ENCODE assay signal across 1 cellular context in genomic region chr19:5687360-5688198, GRCh38.
TF ChIP-seq lines count a peak whose summit lies in the region.

No MANE protein-coding gene starts in this region.

TF ChIP-seq in HepG2, 621 proteins besides CTCF, POLR2A, EP300 and RAD21 (continued from another document):
- 0 out of 2 replicates have a peak, but pooled peaks have one; percentile 2 for TF ChIP-seq BCL3 (CRISPR knock-in tag; IDR thresholded peaks at IDR 0.05)
- 0 out of 2 replicates have a peak, but pooled peaks have one; percentile 4 for TF ChIP-seq ZMYM3 (CRISPR knock-in tag; IDR thresholded peaks at IDR 0.05)
- no peak for TF ChIP-seq MTF2 (CRISPR knock-in tag; IDR thresholded peaks at IDR 0.05; ENCODE audit: borderline replicate concordance)
- TF ChIP-seq ZNF337 (CRISPR knock-in tag; IDR thresholded peaks at IDR 0.05; ENCODE audit: borderline replicate concordance, low read depth) = no peak
- no peak for TF ChIP-seq NFYC (CRISPR knock-in tag; IDR thresholded peaks at IDR 0.05)
- no peak for TF ChIP-seq SMAD9 (CRISPR knock-in tag; IDR thresholded peaks at IDR 0.05)
- 0 out of 2 replicates have a peak, but pooled peaks have one; percentile 67 for TF ChIP-seq ZNF543 (CRISPR knock-in tag; IDR thresholded peaks at IDR 0.05)
- no peak for TF ChIP-seq ZNF83 (CRISPR knock-in tag; IDR thresholded peaks at IDR 0.05; ENCODE audit: borderline replicate concordance)
- no peak for TF ChIP-seq KLF12 (CRISPR knock-in tag; IDR thresholded peaks at IDR 0.05; ENCODE audit: borderline replicate concordance)
- TF ChIP-seq, protein P1, sequence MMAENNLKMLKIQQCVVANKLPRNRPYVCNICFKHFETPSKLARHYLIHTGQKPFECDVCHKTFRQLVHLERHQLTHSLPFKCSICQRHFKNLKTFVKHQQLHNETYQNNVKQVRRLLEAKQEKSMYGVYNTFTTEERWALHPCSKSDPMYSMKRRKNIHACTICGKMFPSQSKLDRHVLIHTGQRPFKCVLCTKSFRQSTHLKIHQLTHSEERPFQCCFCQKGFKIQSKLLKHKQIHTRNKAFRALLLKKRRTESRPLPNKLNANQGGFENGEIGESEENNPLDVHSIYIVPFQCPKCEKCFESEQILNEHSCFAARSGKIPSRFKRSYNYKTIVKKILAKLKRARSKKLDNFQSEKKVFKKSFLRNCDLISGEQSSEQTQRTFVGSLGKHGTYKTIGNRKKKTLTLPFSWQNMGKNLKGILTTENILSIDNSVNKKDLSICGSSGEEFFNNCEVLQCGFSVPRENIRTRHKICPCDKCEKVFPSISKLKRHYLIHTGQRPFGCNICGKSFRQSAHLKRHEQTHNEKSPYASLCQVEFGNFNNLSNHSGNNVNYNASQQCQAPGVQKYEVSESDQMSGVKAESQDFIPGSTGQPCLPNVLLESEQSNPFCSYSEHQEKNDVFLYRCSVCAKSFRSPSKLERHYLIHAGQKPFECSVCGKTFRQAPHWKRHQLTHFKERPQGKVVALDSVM (CRISPR knock-in tag; IDR thresholded peaks at IDR 0.05) = 0 out of 2 replicates have a peak, but pooled peaks have one; percentile 18
- TF ChIP-seq ZNF547 (CRISPR knock-in tag; IDR thresholded peaks at IDR 0.05) = no peak
- no peak for TF ChIP-seq USF2 (IDR thresholded peaks at IDR 0.05; ENCODE audit: low read depth, low read length)
- TF ChIP-seq USF2 (CRISPR knock-in tag; IDR thresholded peaks at IDR 0.05; ENCODE audit: borderline replicate concordance) = no peak
- peak; percentile 64 for TF ChIP-seq RBFOX2 (IDR thresholded peaks at IDR 0.05; ENCODE audit: low read depth, low read length)
- TF ChIP-seq CREBL2 (CRISPR knock-in tag; IDR thresholded peaks at IDR 0.05; ENCODE audit: borderline replicate concordance) = 0 out of 2 replicates have a peak, but pooled peaks have one; percentile 6
- TF ChIP-seq ZFP91 (CRISPR knock-in tag; IDR thresholded peaks at IDR 0.05; ENCODE audit: borderline replicate concordance) = 0 out of 2 replicates have a peak, but pooled peaks have one; percentile 74
- no peak for TF ChIP-seq POLR2AphosphoS2 (IDR thresholded peaks at IDR 0.05; ENCODE audit: low read depth, low read length)
- 0 out of 2 replicates have a peak, but pooled peaks have one; percentile 60 for TF ChIP-seq ZC3H13 (CRISPR knock-in tag; IDR thresholded peaks at IDR 0.05)
- TF ChIP-seq ZBED4 (CRISPR knock-in tag; IDR thresholded peaks at IDR 0.05; ENCODE audit: borderline replicate concordance) = no peak
- TF ChIP-seq ZIK1 (CRISPR knock-in tag; IDR thresholded peaks at IDR 0.05; ENCODE audit: borderline replicate concordance, low read depth) = 0 out of 2 replicates have a peak, but pooled peaks have one; percentile 39
- TF ChIP-seq HNF1B (CRISPR knock-in tag; IDR thresholded peaks at IDR 0.05) = 0 out of 2 replicates have a peak, but pooled peaks have one; percentile 4
- 0 out of 2 replicates have a peak, but pooled peaks have one; percentile 35 for TF ChIP-seq MYC (CRISPR knock-in tag; IDR thresholded peaks at IDR 0.05; ENCODE audit: borderline replicate concordance)
- TF ChIP-seq ZNF777 (CRISPR knock-in tag; IDR thresholded peaks at IDR 0.05) = peak; percentile 44
- no peak for TF ChIP-seq ZFP90 (CRISPR knock-in tag; IDR thresholded peaks at IDR 0.05; ENCODE audit: borderline replicate concordance)
- 0 out of 2 replicates have a peak, but pooled peaks have one; percentile 1 for TF ChIP-seq ZNF574 (CRISPR knock-in tag; IDR thresholded peaks at IDR 0.05)
- no peak for TF ChIP-seq SETDB1 (CRISPR knock-in tag; IDR thresholded peaks at IDR 0.05; ENCODE audit: borderline replicate concordance)
- TF ChIP-seq ZNF563 (CRISPR knock-in tag; IDR thresholded peaks at IDR 0.05) = no peak
- peak; percentile 71; the same call in 1 of the 2 replicates for TF ChIP-seq MTA1 (CRISPR knock-in tag; IDR thresholded peaks at IDR 0.05; ENCODE audit: borderline replicate concordance)
- no peak for TF ChIP-seq AKAP8 (CRISPR knock-in tag; IDR thresholded peaks at IDR 0.05)
- no peak for TF ChIP-seq THAP11 (CRISPR knock-in tag; IDR thresholded peaks at IDR 0.05)
- no peak; the same call in 1 of the 2 replicates for TF ChIP-seq ZMYM4 (CRISPR knock-in tag; IDR thresholded peaks at IDR 0.05)
- no peak for TF ChIP-seq ZNF639 (CRISPR knock-in tag; conservative IDR thresholded peaks at IDR 0.05)
- 0 out of 2 replicates have a peak, but pooled peaks have one; percentile 37 for TF ChIP-seq ZFP62 (CRISPR knock-in tag; IDR thresholded peaks at IDR 0.05)
